ENCODE assay signal across 2 cellular contexts in genomic region chr1:229661897-229662296, GRCh38.
TF ChIP-seq lines count a peak whose summit lies in the region.

No MANE protein-coding gene starts in this region.

TF ChIP-seq in A549, 52 proteins besides CTCF, POLR2A, EP300 and RAD21:
- no peak for TF ChIP-seq TP53 (CRISPR knock-in tag; IDR thresholded peaks at IDR 0.05)
- TF ChIP-seq PBX3 (IDR thresholded peaks at IDR 0.05), result no peak
- TF ChIP-seq CBX2 (IDR thresholded peaks at IDR 0.05; ENCODE audit: borderline replicate concordance, low read depth), result no peak
- no peak for TF ChIP-seq HDAC2 (IDR thresholded peaks at IDR 0.05)
- TF ChIP-seq SMC3 (IDR thresholded peaks at IDR 0.05), result no peak
- TF ChIP-seq HEYL (CRISPR knock-in tag; IDR thresholded peaks at IDR 0.05), result no peak
- no peak for TF ChIP-seq FOXS1 (CRISPR knock-in tag; IDR thresholded peaks at IDR 0.05)
- no peak for TF ChIP-seq FOSL2 (IDR thresholded peaks at IDR 0.05)
- no peak for TF ChIP-seq FOSL2 (CRISPR knock-in tag; IDR thresholded peaks at IDR 0.05)
- no peak for TF ChIP-seq FOSB (CRISPR knock-in tag; IDR thresholded peaks at IDR 0.05)

TF ChIP-seq in K562, 482 proteins besides CTCF, POLR2A, EP300 and RAD21:
- TF ChIP-seq POLR2G (IDR thresholded peaks at IDR 0.05; ENCODE audit: low read depth, low read length), result peak; percentile 43
- TF ChIP-seq, protein P1, sequence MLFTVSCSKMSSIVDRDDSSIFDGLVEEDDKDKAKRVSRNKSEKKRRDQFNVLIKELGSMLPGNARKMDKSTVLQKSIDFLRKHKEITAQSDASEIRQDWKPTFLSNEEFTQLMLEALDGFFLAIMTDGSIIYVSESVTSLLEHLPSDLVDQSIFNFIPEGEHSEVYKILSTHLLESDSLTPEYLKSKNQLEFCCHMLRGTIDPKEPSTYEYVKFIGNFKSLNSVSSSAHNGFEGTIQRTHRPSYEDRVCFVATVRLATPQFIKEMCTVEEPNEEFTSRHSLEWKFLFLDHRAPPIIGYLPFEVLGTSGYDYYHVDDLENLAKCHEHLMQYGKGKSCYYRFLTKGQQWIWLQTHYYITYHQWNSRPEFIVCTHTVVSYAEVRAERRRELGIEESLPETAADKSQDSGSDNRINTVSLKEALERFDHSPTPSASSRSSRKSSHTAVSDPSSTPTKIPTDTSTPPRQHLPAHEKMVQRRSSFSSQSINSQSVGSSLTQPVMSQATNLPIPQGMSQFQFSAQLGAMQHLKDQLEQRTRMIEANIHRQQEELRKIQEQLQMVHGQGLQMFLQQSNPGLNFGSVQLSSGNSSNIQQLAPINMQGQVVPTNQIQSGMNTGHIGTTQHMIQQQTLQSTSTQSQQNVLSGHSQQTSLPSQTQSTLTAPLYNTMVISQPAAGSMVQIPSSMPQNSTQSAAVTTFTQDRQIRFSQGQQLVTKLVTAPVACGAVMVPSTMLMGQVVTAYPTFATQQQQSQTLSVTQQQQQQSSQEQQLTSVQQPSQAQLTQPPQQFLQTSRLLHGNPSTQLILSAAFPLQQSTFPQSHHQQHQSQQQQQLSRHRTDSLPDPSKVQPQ (CRISPR knock-in tag; IDR thresholded peaks at IDR 0.05; ENCODE audit: borderline replicate concordance), result no peak
- TF ChIP-seq ERF (CRISPR knock-in tag; IDR thresholded peaks at IDR 0.05), result no peak
- no peak for TF ChIP-seq CREB3L1 (IDR thresholded peaks at IDR 0.05; ENCODE audit: borderline replicate concordance, low read depth)
- TF ChIP-seq ESRRA (IDR thresholded peaks at IDR 0.05; ENCODE audit: borderline replicate concordance, low read depth), result no peak
TF ChIP-seq in K562: peak in this region for 1.
